ENCODE assay signal across 10 cellular contexts in genomic region chr22:37431811-37432707, GRCh38. TPM values are rescaled to one million over a fixed set of nuclear protein-coding genes. Genes with fewer than 3 reads are reported as not detected.
DNase-seq lines count a peak whose midpoint lies in the region; ATAC-seq and TF ChIP-seq lines count a peak whose summit lies in the region.
"Had no signal": no experiment of that assay in that cellular context is flagged by ENCODE, and none has a peak within 500 bp of the region (broad histone marks: within the 10 kb centered on the region; RNA-seq: fewer than 3 reads in every experiment).

No MANE protein-coding gene starts in this region.

- H3K27me3 Mint-ChIP-seq in endodermal cell (ENCODE audit: insufficient read depth) = peaks cover 23% of the 10 kb centered on the region

- ATAC-seq in RWPE2 (ENCODE audit: low read depth) (peak; percentile 85), HG02588 (IDR thresholded peaks at IDR 0.05; ENCODE audit: unreplicated experiment) (no peak), HG02970 (IDR thresholded peaks at IDR 0.05; ENCODE audit: low FRiP score, unreplicated experiment) (no peak)

- no peaks in the 10 kb centered on the region for H3K27me3 ChIP-seq in RWPE2 (ENCODE audit: insufficient read depth, poor library complexity, severe bottlenecking)
- H3K27me3 ChIP-seq in endodermal cell (ENCODE audit: control insufficient read depth, insufficient read depth, low read length, poor library complexity, severe bottlenecking) = peaks cover 21% of the 10 kb centered on the region

- H3K36me3 ChIP-seq in RWPE2 (ENCODE audit: low read depth) = no peaks in the 10 kb centered on the region
- H3K36me3 ChIP-seq in endodermal cell (ENCODE audit: control insufficient read depth, insufficient read depth, low read length) = no peaks in the 10 kb centered on the region

- peak; percentile 18 to 22 for DNase-seq in activated CD4-positive, alpha-beta T cell treated with anti-CD3 and anti-CD28 coated beads for 4 hours
- no peak for DNase-seq in activated CD4-positive, alpha-beta T cell treated with anti-CD3 and anti-CD28 coated beads, Interleukin-2, amount 50 U/mL, for 1 hour
- peak; percentile 93 for DNase-seq in RWPE2 (ENCODE audit: low spot score)
- DNase-seq in endodermal cell = peak; percentile 29
- DNase-seq in stimulated activated CD8-positive, alpha-beta memory T cell treated with anti-CD3 and anti-CD28 coated beads, Interleukin-15, amount 100 ng/mL, for 48 hours (ENCODE audit: low read depth in 2 of 2) = peak; percentile 45 to 55
- no peak for DNase-seq in globus pallidus (ENCODE audit: low spot score)
- DNase-seq: activated gamma-delta T cell had no signal

- peak overlapping the region; percentile 97 for H3K27ac ChIP-seq in RWPE2 (ENCODE audit: poor library complexity, severe bottlenecking)
- no peak overlapping the region for H3K27ac ChIP-seq in endodermal cell (ENCODE audit: low read depth, low read length)
- H3K27ac ChIP-seq: HL-60 had no signal

- 83 to 88% methylated on average over 6 to 13 of the region's 14 CpGs for WGBS in endodermal cell (ENCODE audit: insufficient coverage in 1 of 2, insufficient read length in 1 of 2), 2 experiments

- peaks cover 1% of the 10 kb centered on the region for H3K9me3 Mint-ChIP-seq in endodermal cell

- H3K9me3 ChIP-seq in RWPE2 (ENCODE audit: severe bottlenecking) (peaks cover 18% of the 10 kb centered on the region), endodermal cell (ENCODE audit: control insufficient read depth, low read length) (no peaks in the 10 kb centered on the region)

- no peaks in the 10 kb centered on the region for H3K4me1 Mint-ChIP-seq in endodermal cell

- H3K4me1 ChIP-seq in RWPE2 (ENCODE audit: insufficient read depth, poor library complexity, severe bottlenecking) (peaks cover 16% of the 10 kb centered on the region), endodermal cell (ENCODE audit: control insufficient read depth, insufficient read depth, low read length) (no peaks in the 10 kb centered on the region)

- H3K9ac ChIP-seq in endodermal cell (ENCODE audit: extremely low read depth, low read length, poor library complexity, severe bottlenecking) = no peak overlapping the region

- H3K36me3 Mint-ChIP-seq in endodermal cell (ENCODE audit: low read depth) = no peaks in the 10 kb centered on the region

- H3K4me3 Mint-ChIP-seq in endodermal cell = no peak overlapping the region

- H3K4me3 ChIP-seq in RWPE2 (ENCODE audit: severe bottlenecking) = no peak overlapping the region
- no peak overlapping the region for H3K4me3 ChIP-seq in endodermal cell (ENCODE audit: low read length)

- H3K27ac Mint-ChIP-seq in endodermal cell = no peak overlapping the region

- TF ChIP-seq CTCF in RWPE2 (IDR thresholded peaks at IDR 0.05; ENCODE audit: poor library complexity, severe bottlenecking) (no peak), endodermal cell (conservative IDR thresholded peaks at IDR 0.05) (no peak)

RNA-seq across cellular contexts. Expression of gene ELFN2, which starts 4.8 kb away (rescaled TPM):
- under 1 TPM; 0.40 to 0.46 TPM for total RNA-seq in endodermal cell
- 2.1 TPM for polyA plus RNA-seq in endodermal cell (2013, experiment 1 of 2)
- polyA plus RNA-seq in endodermal cell (2013, experiment 2 of 2) = 1.7 TPM

RNA-seq across cellular contexts. Expression of gene MFNG, which starts 54.1 kb away (rescaled TPM):
- total RNA-seq in endodermal cell = 1 to 10 TPM; 1.9 to 6.6 TPM
- polyA plus RNA-seq in endodermal cell (2013, experiment 1 of 2) = 25.3 TPM
- polyA plus RNA-seq in endodermal cell (2013, experiment 2 of 2) = 22.9 TPM

Comparison
In these comparisons a context has a peak if more than half of its experiments do, and no peak if none do; other contexts are left out.
1. DNase-seq: peak in activated CD4-positive, alpha-beta T cell treated with anti-CD3 and anti-CD28 coated beads for 4 hours (2 of 2), RWPE2 (single experiment), endodermal cell (single experiment) and stimulated activated CD8-positive, alpha-beta memory T cell treated with anti-CD3 and anti-CD28 coated beads, Interleukin-15, amount 100 ng/mL, for 48 hours (2 of 2); none in activated CD4-positive, alpha-beta T cell treated with anti-CD3 and anti-CD28 coated beads, Interleukin-2, amount 50 U/mL, for 1 hour (single experiment) and globus pallidus (single experiment).